Comparison of ENCODE assay signal across 9 cellular contexts in genomic region chr12:104573-105081, GRCh38. TPM values are rescaled to one million over a fixed set of nuclear protein-coding genes. Genes with fewer than 3 reads are reported as not detected.
DNase-seq lines count a peak whose midpoint lies in the region; ATAC-seq and TF ChIP-seq lines count a peak whose summit lies in the region.
"Had no signal": no experiment of that assay in that cellular context is flagged by ENCODE, and none has a peak within 500 bp of the region (broad histone marks: within the 10 kb centered on the region; RNA-seq: fewer than 3 reads in every experiment).

No MANE protein-coding gene starts in this region.

- no peaks in the 10 kb centered on the region for H4K20me1 ChIP-seq in GM23338 (replicated peaks; ENCODE audit: insufficient read depth)

- TF ChIP-seq CTCF in GM23338 (conservative IDR thresholded peaks at IDR 0.05; ENCODE audit: low read depth in 2 of 2) (no peak), nephron progenitor cell (IDR thresholded peaks at IDR 0.05) (no peak)
- no peak for TF ChIP-seq CTCF in activated CD8-positive, alpha-beta T cell treated with anti-CD3 and anti-CD28 coated beads for 36 hours (IDR thresholded peaks at IDR 0.05)

- CTCF ChIA-PET in activated CD8-positive, alpha-beta T cell treated with anti-CD3 and anti-CD28 coated beads for 36 hours (lab: Charles Lee), result no interaction called here

- peak overlapping the region; percentile 89 for H2AFZ ChIP-seq in GM23338

- H3K27ac Mint-ChIP-seq in GM23338, result no peak overlapping the region
- H3K27ac Mint-ChIP-seq in activated CD8-positive, alpha-beta T cell treated with anti-CD3 and anti-CD28 coated beads for 36 hours, result no peak overlapping the region
- no peak overlapping the region for H3K27ac Mint-ChIP-seq in nephron progenitor cell
- no peak overlapping the region for H3K27ac Mint-ChIP-seq in T-helper 17 cell

- peaks cover 9% of the 10 kb centered on the region; the same call in 1 of the 2 replicates for H3K27me3 ChIP-seq in GM23338 (ENCODE audit: insufficient read depth)

- H3K36me3 Mint-ChIP-seq in GM23338 (ENCODE audit: low read depth) (no peaks in the 10 kb centered on the region), nephron progenitor cell (ENCODE audit: low read depth) (no peaks in the 10 kb centered on the region), T-helper 17 cell (ENCODE audit: low read depth) (peaks cover 3% of the 10 kb centered on the region)
- H3K36me3 Mint-ChIP-seq in activated CD8-positive, alpha-beta T cell treated with anti-CD3 and anti-CD28 coated beads for 36 hours (ENCODE audit: low read depth), result no peaks in the 10 kb centered on the region

- H3K36me3 ChIP-seq in GM23338 (ENCODE audit: insufficient read depth), result no peaks in the 10 kb centered on the region

- no peak overlapping the region for H3K4me3 ChIP-seq in GM23338
- H3K4me3 ChIP-seq: smooth muscle cell had no signal

- intact Hi-C loops in activated CD8-positive, alpha-beta T cell treated with anti-CD3 and anti-CD28 coated beads for 36 hours (cut with micrococcal nuclease), result no loop called here

- POLR2A ChIA-PET in activated CD8-positive, alpha-beta T cell treated with anti-CD3 and anti-CD28 coated beads for 36 hours (lab: Charles Lee), result no interaction called here

- H3K9me2 ChIP-seq in GM23338 (ENCODE audit: insufficient read depth), result no peaks in the 10 kb centered on the region

- ATAC-seq in GM23338 (peak; percentile 9), T-helper 17 cell (no peak)
- ATAC-seq in activated CD8-positive, alpha-beta T cell treated with anti-CD3 and anti-CD28 coated beads for 36 hours, result peak; percentile 63

- no peaks in the 10 kb centered on the region for H3K9me3 ChIP-seq in T-helper 17 cell (ENCODE audit: control insufficient read depth, low read length, poor library complexity, severe bottlenecking)

- no peak overlapping the region for H3K27ac ChIP-seq in GM23338 (ENCODE audit: low read depth)

- H3K9me3 Mint-ChIP-seq in GM23338 (peaks cover 8% of the 10 kb centered on the region), nephron progenitor cell (no peaks in the 10 kb centered on the region)
- no peaks in the 10 kb centered on the region for H3K9me3 Mint-ChIP-seq in activated CD8-positive, alpha-beta T cell treated with anti-CD3 and anti-CD28 coated beads for 36 hours

- H3K4me2 ChIP-seq in GM23338, result 0 out of 2 replicates have a peak overlapping the region, but pooled peaks have one; percentile 60
- H3K4me2 ChIP-seq: smooth muscle cell had no signal

- H3K27me3 Mint-ChIP-seq in GM23338 (ENCODE audit: insufficient read depth, low read depth, poor library complexity) (peaks cover 25% of the 10 kb centered on the region), nephron progenitor cell (ENCODE audit: low read depth, poor library complexity) (peaks cover 30% of the 10 kb centered on the region), T-helper 17 cell (peaks cover 42% of the 10 kb centered on the region)
- H3K27me3 Mint-ChIP-seq in activated CD8-positive, alpha-beta T cell treated with anti-CD3 and anti-CD28 coated beads for 36 hours, result peaks cover 5% of the 10 kb centered on the region

- peaks cover 54% of the 10 kb centered on the region for H3K4me1 Mint-ChIP-seq in GM23338
- H3K4me1 Mint-ChIP-seq in activated CD8-positive, alpha-beta T cell treated with anti-CD3 and anti-CD28 coated beads for 36 hours (ENCODE audit: low read depth), result peaks cover 9% of the 10 kb centered on the region
- H3K4me1 Mint-ChIP-seq in nephron progenitor cell, result peaks cover 83% of the 10 kb centered on the region
- H3K4me1 Mint-ChIP-seq in T-helper 17 cell, result peaks cover 2% of the 10 kb centered on the region

- no peaks in the 10 kb centered on the region for H3K79me2 ChIP-seq in GM23338 (replicated peaks; ENCODE audit: insufficient read depth)

- H3K4me3 Mint-ChIP-seq in GM23338 (no peak overlapping the region), nephron progenitor cell (peak overlapping the region; percentile 20), T-helper 17 cell (no peak overlapping the region)
- H3K4me3 Mint-ChIP-seq in activated CD8-positive, alpha-beta T cell treated with anti-CD3 and anti-CD28 coated beads for 36 hours, result no peak overlapping the region

- peaks cover 5% of the 10 kb centered on the region; the same call in 1 of the 2 replicates for H3F3A ChIP-seq in GM23338 (replicated peaks; ENCODE audit: low read depth)

- peaks cover 51% of the 10 kb centered on the region for H3K4me1 ChIP-seq in GM23338 (ENCODE audit: insufficient read depth)

- DNase-seq in GM23338 (ENCODE audit: low spot score) (peak; percentile 60), NCI-H187 treated with DMSO at 0.1 percent for 48 hours (lab: John Stamatoyannopoulos, UW) (peak; percentile 80), nephron progenitor cell (no peak), NCI-H128 (lab: John Stamatoyannopoulos, UW; ENCODE audit: unreplicated experiment) (no peak), T-helper 17 cell (no peak), SKM-1 treated with dmso at 0.1 percent for 144 hours (lab: John Stamatoyannopoulos, UW; ENCODE audit: unreplicated experiment) (no peak)
- peak; percentile 55 for DNase-seq in activated CD8-positive, alpha-beta T cell treated with anti-CD3 and anti-CD28 coated beads for 36 hours
- DNase-seq: HCEC 1CT had no signal

TF ChIP-seq in GM23338, 12 proteins besides CTCF, POLR2A, EP300 and RAD21:
- TF ChIP-seq CREB1 (CRISPR knock-in tag; IDR thresholded peaks at IDR 0.05; ENCODE audit: low read depth), result no peak
- no peak for TF ChIP-seq POLR2AphosphoS5 (IDR thresholded peaks at IDR 0.05; ENCODE audit: low read depth)
- TF ChIP-seq ZNF462 (CRISPR knock-in tag; IDR thresholded peaks at IDR 0.05), result no peak
- no peak for TF ChIP-seq EZH2phosphoT487 (IDR thresholded peaks at IDR 0.05; ENCODE audit: unreplicated experiment)
- TF ChIP-seq JUNB (IDR thresholded peaks at IDR 0.05; ENCODE audit: unreplicated experiment), result no peak

RNA-seq across cellular contexts. Expression of gene IQSEC3, which starts 38.1 kb away (rescaled TPM):
- total RNA-seq in GM23338 (2014; rRNA removed; shearing (Covaris generic)), result 2.1 and 3.8 TPM in 2 replicates
- polyA plus RNA-seq in GM23338 (2016; fragmentation: Nextera tagmentation; extraction: Ambion mirVana), result 3.3 and 3.6 TPM in 2 replicates
- total RNA-seq in activated CD8-positive, alpha-beta T cell treated with anti-CD3 and anti-CD28 coated beads for 36 hours, result 1 to 10 TPM; 2.5 to 2.7 TPM
- under 1 TPM; 0.29 to 0.60 TPM for total RNA-seq in T-helper 17 cell

Comparison
In these comparisons a context has a peak if more than half of its experiments do, and no peak if none do; other contexts are left out.
1. DNase-seq: peak in GM23338 (single experiment), NCI-H187 treated with DMSO at 0.1 percent for 48 hours (single experiment) and activated CD8-positive, alpha-beta T cell treated with anti-CD3 and anti-CD28 coated beads for 36 hours (single experiment); none in nephron progenitor cell (single experiment), NCI-H128 (single experiment), T-helper 17 cell (0 of 3) and SKM-1 treated with dmso at 0.1 percent for 144 hours (single experiment).